Comparison of ENCODE assay signal across 1 cellular context in genomic region chr6:149473080-149474052, GRCh38.
A peak's percentile ranks its signal among the peaks of the same experiment; 100 is the strongest.
TF ChIP-seq lines count a peak whose summit lies in the region.

No MANE protein-coding gene starts in this region.

TF ChIP-seq in GM12878, 131 proteins besides CTCF, POLR2A, EP300 and RAD21 (continued from another document):
- TF ChIP-seq, protein P1, sequence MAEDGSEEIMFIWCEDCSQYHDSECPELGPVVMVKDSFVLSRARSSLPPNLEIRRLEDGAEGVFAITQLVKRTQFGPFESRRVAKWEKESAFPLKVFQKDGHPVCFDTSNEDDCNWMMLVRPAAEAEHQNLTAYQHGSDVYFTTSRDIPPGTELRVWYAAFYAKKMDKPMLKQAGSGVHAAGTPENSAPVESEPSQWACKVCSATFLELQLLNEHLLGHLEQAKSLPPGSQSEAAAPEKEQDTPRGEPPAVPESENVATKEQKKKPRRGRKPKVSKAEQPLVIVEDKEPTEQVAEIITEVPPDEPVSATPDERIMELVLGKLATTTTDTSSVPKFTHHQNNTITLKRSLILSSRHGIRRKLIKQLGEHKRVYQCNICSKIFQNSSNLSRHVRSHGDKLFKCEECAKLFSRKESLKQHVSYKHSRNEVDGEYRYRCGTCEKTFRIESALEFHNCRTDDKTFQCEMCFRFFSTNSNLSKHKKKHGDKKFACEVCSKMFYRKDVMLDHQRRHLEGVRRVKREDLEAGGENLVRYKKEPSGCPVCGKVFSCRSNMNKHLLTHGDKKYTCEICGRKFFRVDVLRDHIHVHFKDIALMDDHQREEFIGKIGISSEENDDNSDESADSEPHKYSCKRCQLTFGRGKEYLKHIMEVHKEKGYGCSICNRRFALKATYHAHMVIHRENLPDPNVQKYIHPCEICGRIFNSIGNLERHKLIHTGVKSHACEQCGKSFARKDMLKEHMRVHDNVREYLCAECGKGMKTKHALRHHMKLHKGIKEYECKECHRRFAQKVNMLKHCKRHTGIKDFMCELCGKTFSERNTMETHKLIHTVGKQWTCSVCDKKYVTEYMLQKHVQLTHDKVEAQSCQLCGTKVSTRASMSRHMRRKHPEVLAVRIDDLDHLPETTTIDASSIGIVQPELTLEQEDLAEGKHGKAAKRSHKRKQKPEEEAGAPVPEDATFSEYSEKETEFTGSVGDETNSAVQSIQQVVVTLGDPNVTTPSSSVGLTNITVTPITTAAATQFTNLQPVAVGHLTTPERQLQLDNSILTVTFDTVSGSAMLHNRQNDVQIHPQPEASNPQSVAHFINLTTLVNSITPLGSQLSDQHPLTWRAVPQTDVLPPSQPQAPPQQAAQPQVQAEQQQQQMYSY (CRISPR knock-in tag; IDR thresholded peaks at IDR 0.05), result no peak
- no peak for TF ChIP-seq EZH2 (IDR thresholded peaks at IDR 0.05; ENCODE audit: borderline replicate concordance, control insufficient read depth, low read depth, low read length)
- TF ChIP-seq EED (IDR thresholded peaks at IDR 0.05; ENCODE audit: low read depth), result peak; percentile 22; the same call in 1 of the 2 replicates
- TF ChIP-seq ZNF24 (IDR thresholded peaks at IDR 0.05), result no peak
